ENCODE assay signal across 27 cellular contexts in genomic region chr5:158534203-158534602, GRCh38.
"Had no signal": no experiment of that assay in that cellular context is flagged by ENCODE, and none has a peak within 500 bp of the region (broad histone marks: within the 10 kb centered on the region; RNA-seq: fewer than 3 reads in every experiment).

No MANE protein-coding gene starts in this region.

- ATAC-seq: effector memory CD8-positive, alpha-beta T cell; gastrocnemius medialis; left cardiac atrium; naive thymus-derived CD4-positive, alpha-beta T cell; stimulated activated memory B cell treated with anti-CD40 and anti-IgM and Interleukin-4, amounts not matched to agents 10 μg/mL and 1 μg/mL and 100 μg/mL, for 72 hours had no signal

- H3K27ac Mint-ChIP-seq: activated naive CD4-positive, alpha-beta T cell treated with anti-CD3 and anti-CD28 coated beads for 36 hours; activated naive CD8-positive, alpha-beta T cell treated with anti-CD3 and anti-CD28 coated beads, Interleukin-2, amount 10 ng/mL, durations not matched to agents 7 days and 5 days; effector memory CD8-positive, alpha-beta T cell; naive thymus-derived CD4-positive, alpha-beta T cell; stimulated activated memory B cell treated with anti-CD40 and anti-IgM and Interleukin-4, amounts not matched to agents 10 μg/mL and 1 μg/mL and 100 μg/mL, for 72 hours; T-helper 2 cell treated with Interferon-gamma antibody and Interleukin-4, amounts not matched to agents 5 μg/mL and 100 μg/mL, for 36 hours had no signal

- H3K4me1 Mint-ChIP-seq: central memory CD8-positive, alpha-beta T cell had no signal

- H3K9me3 Mint-ChIP-seq: activated naive CD4-positive, alpha-beta T cell treated with anti-CD3 and anti-CD28 coated beads for 36 hours; activated naive CD8-positive, alpha-beta T cell treated with anti-CD3 and anti-CD28 coated beads, Interleukin-2, amount 10 ng/mL, durations not matched to agents 7 days and 5 days; central memory CD8-positive, alpha-beta T cell; effector memory CD8-positive, alpha-beta T cell; naive thymus-derived CD4-positive, alpha-beta T cell; stimulated activated memory B cell treated with anti-CD40 and anti-IgM and Interleukin-4, amounts not matched to agents 10 μg/mL and 1 μg/mL and 100 μg/mL, for 72 hours; T-helper 2 cell treated with Interferon-gamma antibody and Interleukin-4, amounts not matched to agents 5 μg/mL and 100 μg/mL, for 36 hours had no signal

- H3K27ac ChIP-seq: breast epithelium, colonic mucosa, dorsolateral prefrontal cortex, esophagus muscularis mucosa, gastrocnemius medialis, sigmoid colon, testis, uterus, VCaP had no signal

- H3K27me3 ChIP-seq: breast epithelium, colonic mucosa, esophagus muscularis mucosa, gastrocnemius medialis, sigmoid colon, testis, uterus had no signal

- H3K9me3 ChIP-seq: breast epithelium, colonic mucosa, esophagus muscularis mucosa, gastrocnemius medialis, sigmoid colon, testis, uterus had no signal

- H3K4me2 ChIP-seq: smooth muscle cell had no signal

- H3K36me3 Mint-ChIP-seq: activated naive CD8-positive, alpha-beta T cell treated with anti-CD3 and anti-CD28 coated beads, Interleukin-2, amount 10 ng/mL, durations not matched to agents 7 days and 5 days; naive thymus-derived CD4-positive, alpha-beta T cell; stimulated activated memory B cell treated with anti-CD40 and anti-IgM and Interleukin-4, amounts not matched to agents 10 μg/mL and 1 μg/mL and 100 μg/mL, for 72 hours had no signal

- DNase-seq: activated CD4-positive, alpha-beta T cell treated with anti-CD3 and anti-CD28 coated beads, Interleukin-2, amount 50 U/mL, for 4 hours; activated CD8-positive, alpha-beta memory T cell treated with anti-CD3 and anti-CD28 coated beads, Interleukin-2, amount 50 U/mL, for 48 hours; activated effector memory CD4-positive, alpha-beta T cell treated with Interleukin-2 at 50 U/mL for 16 hours; activated naive CD4-positive, alpha-beta T cell treated with anti-CD3 and anti-CD28 coated beads for 36 hours; activated naive CD8-positive, alpha-beta T cell treated with anti-CD3 and anti-CD28 coated beads, Interleukin-2, amount 10 ng/mL, durations not matched to agents 7 days and 5 days; activated T-cell treated with anti-CD3 and anti-CD28 coated beads, Interleukin-2, amount 50 U/mL, for 48 hours; amniotic stem cell; colonic mucosa; dorsolateral prefrontal cortex; effector memory CD8-positive, alpha-beta T cell; gastrocnemius medialis; head of caudate nucleus; hypothalamus; left cardiac atrium; naive thymus-derived CD4-positive, alpha-beta T cell; sigmoid colon; stimulated activated CD4-positive, alpha-beta T cell treated with anti-CD3 and anti-CD28 coated beads, Interleukin-15, amount 100 ng/mL, for 24 hours; testis; trophoblast cell; uterus had no signal

- H3K27me3 Mint-ChIP-seq: stimulated activated memory B cell treated with anti-CD40 and anti-IgM and Interleukin-4, amounts not matched to agents 10 μg/mL and 1 μg/mL and 100 μg/mL, for 72 hours had no signal

- H3K4me3 Mint-ChIP-seq: activated naive CD4-positive, alpha-beta T cell treated with anti-CD3 and anti-CD28 coated beads for 36 hours; activated naive CD8-positive, alpha-beta T cell treated with anti-CD3 and anti-CD28 coated beads, Interleukin-2, amount 10 ng/mL, durations not matched to agents 7 days and 5 days; central memory CD8-positive, alpha-beta T cell; effector memory CD8-positive, alpha-beta T cell; naive thymus-derived CD4-positive, alpha-beta T cell; stimulated activated memory B cell treated with anti-CD40 and anti-IgM and Interleukin-4, amounts not matched to agents 10 μg/mL and 1 μg/mL and 100 μg/mL, for 72 hours; T-helper 2 cell treated with Interferon-gamma antibody and Interleukin-4, amounts not matched to agents 5 μg/mL and 100 μg/mL, for 36 hours had no signal

- H3K4me3 ChIP-seq: breast epithelium, colonic mucosa, dorsolateral prefrontal cortex, esophagus muscularis mucosa, gastrocnemius medialis, sigmoid colon, smooth muscle cell, testis, uterus had no signal

- H3K36me3 ChIP-seq: breast epithelium, colonic mucosa, esophagus muscularis mucosa, gastrocnemius medialis, sigmoid colon, uterus had no signal

- H3K4me1 ChIP-seq: breast epithelium, colonic mucosa, esophagus muscularis mucosa, gastrocnemius medialis, testis, uterus had no signal
